8 cellular contexts compared by ENCODE assay signal in genomic region chr12:69639400-69640016, GRCh38. TPM values are rescaled to one million over a fixed set of nuclear protein-coding genes. Genes with fewer than 3 reads are reported as not detected.
DNase-seq lines count a peak whose midpoint lies in the region; ATAC-seq, FAIRE-seq and TF ChIP-seq lines count a peak whose summit lies in the region.

No MANE protein-coding gene starts in this region.

- H3K9me3 ChIP-seq in A673 (ENCODE audit: low read depth, low read length, poor library complexity, severe bottlenecking): no peaks in the 10 kb centered on the region
- H3K9me3 ChIP-seq in HepG2 (ENCODE audit: low read length): no peaks in the 10 kb centered on the region

- CTCF ChIA-PET in A673 (lab: Charles Lee) (interaction anchor here (1.0 to 1.1 kb wide), 3 partner anchors 282 to 349 kb away, joined by 3 to 16 read pairs (median 4); no protein-coding TSS in a partner anchor), HepG2 (lab: Yijun Ruan, JAX; ENCODE audit: low intra/inter-chr PET ratio, low total read pairs) (interaction anchor here (1.0 to 2.4 kb wide), 3 partner anchors 9 to 348 kb away, joined by 3 to 9 read pairs (median 4); no protein-coding TSS in a partner anchor)

- 6% methylated on average over 12 of the region's 12 CpGs for WGBS in HepG2 (ENCODE audit: low lambda C conversion rate)

- no peak overlapping the region for H3K27ac ChIP-seq in A673 (ENCODE audit: low read depth, low read length, poor library complexity, severe bottlenecking)
- H3K27ac ChIP-seq in HepG2 (ENCODE audit: extremely low read length, insufficient read depth, low read length): no peak overlapping the region

- POLR2A ChIA-PET in A673 (lab: Charles Lee; ENCODE audit: low non-redundant PET) (no interaction called here), HepG2 (lab: Yijun Ruan, JAX) (no interaction called here)

- no peak overlapping the region for H3K27ac Mint-ChIP-seq in central memory CD8-positive, alpha-beta T cell (ENCODE audit: low read depth)

- H3K36me3 ChIP-seq in A673 (ENCODE audit: insufficient read depth, low read length, poor library complexity, severe bottlenecking): no peaks in the 10 kb centered on the region
- H3K36me3 ChIP-seq in HepG2 (replicated peaks in 1 of 2; ENCODE audit: control insufficient read depth in 1 of 2, insufficient read depth in 2 of 2, low read length in 2 of 2): no peaks in the 10 kb centered on the region

- H3K27me3 ChIP-seq in A673 (replicated peaks; ENCODE audit: insufficient read depth, low read depth, low read length, poor library complexity) (no peaks in the 10 kb centered on the region), HepG2 (ENCODE audit: control insufficient read depth in 1 of 2, insufficient read depth in 2 of 2, low read length in 2 of 2) (peaks cover 0 to 11% of the 10 kb centered on the region in 2 experiments; a peak in 1 of 5 replicates)

- no peak overlapping the region for H3K9ac ChIP-seq in HepG2 (ENCODE audit: insufficient read depth, low read depth, low read length)

- BruUV-seq in A673 (replicated peaks; lab: Mats Ljungman, UMichigan) (no TSS peak), HepG2 (replicated peaks; lab: Mats Ljungman, UMichigan) (no TSS peak)

- H3K27me3 Mint-ChIP-seq in central memory CD8-positive, alpha-beta T cell: no peaks in the 10 kb centered on the region

- ATAC-seq in HG02884 (IDR thresholded peaks at IDR 0.05; ENCODE audit: unreplicated experiment) (peak; percentile 86), HepG2 (peak; percentile 91)
- ATAC-seq in activated CD4-positive, CD25-positive, alpha-beta regulatory T cell treated with anti-CD3 and anti-CD28 coated beads, Interleukin-2, amount 50 U/mL, for 24 hours: peak; percentile 53 to 68
- peak; percentile 62 for ATAC-seq in central memory CD8-positive, alpha-beta T cell (replicated peaks; ENCODE audit: extremely low read depth, poor library complexity, severe bottlenecking)

- intact Hi-C loops in A673 (cut with micrococcal nuclease; ENCODE audit: unreplicated experiment): loop anchor here (10.0 kb wide), 2 partner anchors 345 to 485 kb away; no protein-coding TSS in a partner anchor
- intact Hi-C loops in HepG2 (cut with micrococcal nuclease; ENCODE audit: unreplicated experiment): loop anchor here (1.0 to 2.0 kb wide), 2 partner anchors 282 to 349 kb away; no protein-coding TSS in a partner anchor

- TF ChIP-seq EP300 in HepG2 (IDR thresholded peaks at IDR 0.05; ENCODE audit: low read depth in 2 of 2, low read length in 2 of 2) (no peak), HepG2 (CRISPR knock-in tag; IDR thresholded peaks at IDR 0.05; ENCODE audit: borderline replicate concordance) (no peak)

- H3K4me3 Mint-ChIP-seq in central memory CD8-positive, alpha-beta T cell: no peak overlapping the region

- H3K4me2 ChIP-seq in HepG2 (ENCODE audit: low read depth, low read length): no peak overlapping the region

- TF ChIP-seq RAD21 in HepG2 (CRISPR knock-in tag; IDR thresholded peaks at IDR 0.05): peak; percentile 30; the same call in 1 of the 2 replicates

- in situ Hi-C loops in GM13976 (cut with MboI; ENCODE audit: low sequenced_read_pairs, unreplicated experiment) (no loop called here), HepG2 (cut with HindIII; ENCODE audit: extremely low pct_ligation_motif_present, low pct_unique_long_range_greater_than_20kb) (no loop called here)

- peak; percentile 88 for FAIRE-seq in HepG2 (lab: Jason Lieb, UNC)

- H3K4me3 ChIP-seq in A673 (ENCODE audit: low read depth, low read length, poor library complexity, severe bottlenecking): no peak overlapping the region
- no peak overlapping the region for H3K4me3 ChIP-seq in HepG2 (replicated peaks in 1 of 3; ENCODE audit: insufficient read depth in 1 of 3, low read depth in 2 of 3, low read length in 3 of 3)

- H3K36me3 Mint-ChIP-seq in central memory CD8-positive, alpha-beta T cell (ENCODE audit: insufficient read depth): no peaks in the 10 kb centered on the region

- no peak overlapping the region for H2AFZ ChIP-seq in HepG2 (ENCODE audit: low read length)

- H3K9me3 Mint-ChIP-seq in central memory CD8-positive, alpha-beta T cell: no peaks in the 10 kb centered on the region

- TF ChIP-seq CTCF in A673 (conservative IDR thresholded peaks at IDR 0.05; ENCODE audit: low read depth, low read length) (peak; percentile 91), GM13976 (IDR thresholded peaks at IDR 0.05; ENCODE audit: borderline replicate concordance, control extremely low read depth, extremely low read depth, insufficient read depth, missing control alignments) (peak; percentile 81), HepG2 (CRISPR knock-in tag; IDR thresholded peaks at IDR 0.05) (peak; percentile 89)

- H3K79me2 ChIP-seq in HepG2 (ENCODE audit: insufficient read depth, low read length): no peaks in the 10 kb centered on the region

- DNase-seq in A673 (ENCODE audit: low spot score): peak; percentile 86
- DNase-seq in GM13976 (ENCODE audit: low spot score): peak; percentile 76
- peak; percentile 14 for DNase-seq in NCI-H2107 treated with DMSO at 0.1 percent for 48 hours (lab: John Stamatoyannopoulos, UW; ENCODE audit: unreplicated experiment)
- peak; percentile 18 to 34 for DNase-seq in central memory CD8-positive, alpha-beta T cell (ENCODE audit: low spot score in 2 of 2)
- peak; percentile 52 for DNase-seq in HepG2 (ENCODE audit: low spot score)
- DNase-seq in stimulated activated CD8-positive, alpha-beta memory T cell treated with anti-CD3 and anti-CD28 coated beads, Interleukin-12 subunit alpha, Interleukin-12 subunit beta, amount 100 ng/mL, for 24 hours (ENCODE audit: extremely low read depth): peak; percentile 7

- peaks cover 4% of the 10 kb centered on the region for H3K4me1 Mint-ChIP-seq in central memory CD8-positive, alpha-beta T cell

- no peaks in the 10 kb centered on the region for H3K4me1 ChIP-seq in A673 (ENCODE audit: insufficient read depth, low read length, poor library complexity, severe bottlenecking)
- peaks cover 7% of the 10 kb centered on the region; the same call in 1 of the 2 replicates for H3K4me1 ChIP-seq in HepG2 (ENCODE audit: insufficient read depth, low read length)

- H4K20me1 ChIP-seq in HepG2 (ENCODE audit: insufficient read depth, low read length): no peaks in the 10 kb centered on the region

- TF ChIP-seq POLR2A in HepG2 (IDR thresholded peaks at IDR 0.05; ENCODE audit: insufficient read depth in 1 of 2, low read depth in 2 of 2, low read length in 2 of 2): no peak

RNA-seq across cellular contexts. Expression of gene LRRC10, which starts 28.8 kb away (rescaled TPM):
- not detected in 2 replicates for total RNA-seq in A673 (2021)
- not detected in 2 replicates for total RNA-seq in HepG2 (2016; rRNA removed; fragmentation: Illumina TruSeq; extraction: Trizol)
- not detected in 2 replicates for total RNA-seq in HepG2 (2016; cell fraction: cytosol; rRNA removed; fragmentation: Illumina TruSeq; extraction: Trizol; ENCODE audit: low read depth)
- not detected in 2 replicates for total RNA-seq in HepG2 (2016; cell fraction: insoluble cytoplasmic fraction; rRNA removed; fragmentation: Illumina TruSeq; extraction: Trizol)
- not detected in 2 replicates for total RNA-seq in HepG2 (2016; cell fraction: membrane; rRNA removed; fragmentation: Illumina TruSeq; extraction: Trizol)
- total RNA-seq in HepG2 (2016; cell fraction: nucleus; rRNA removed; fragmentation: Illumina TruSeq; extraction: Trizol): not detected in 2 replicates
- polyA plus RNA-seq in HepG2 (2011; rRNA removed): not detected in 2 replicates
- not detected in 2 replicates for polyA plus RNA-seq in HepG2 (2011; cell fraction: cytosol; rRNA removed)
- polyA plus RNA-seq in HepG2 (2011; cell fraction: nucleus; rRNA removed): not detected in 2 replicates
- polyA plus RNA-seq in HepG2 (2012): not detected in 2 replicates
- not detected in 2 replicates for polyA plus RNA-seq in HepG2 (2016; cell fraction: cytosol; fragmentation: Illumina TruSeq; extraction: Trizol; ENCODE audit: low read depth)
- not detected in 2 replicates for polyA plus RNA-seq in HepG2 (2016; cell fraction: insoluble cytoplasmic fraction; fragmentation: Illumina TruSeq; extraction: Trizol; ENCODE audit: low read depth)
- polyA plus RNA-seq in HepG2 (2016; cell fraction: membrane; fragmentation: Illumina TruSeq; extraction: Trizol; ENCODE audit: low read depth): not detected in 2 replicates
- not detected in 2 replicates for polyA plus RNA-seq in HepG2 (2016; cell fraction: nucleus; fragmentation: Illumina TruSeq; extraction: Trizol; ENCODE audit: insufficient read depth, low read depth)
- not detected in 2 replicates for polyA minus RNA-seq in HepG2 (2011; rRNA and poly(A)+ RNA removed; ENCODE audit: low replicate concordance)
- not detected in 2 replicates for polyA minus RNA-seq in HepG2 (2011; cell fraction: cytosol; rRNA and poly(A)+ RNA removed)
- polyA minus RNA-seq in HepG2 (2011; cell fraction: nucleus; rRNA and poly(A)+ RNA removed): not detected in 2 replicates

RNA-seq across cellular contexts. Expression of gene CCT2, which starts 54.2 kb away (rescaled TPM):
- total RNA-seq in A673 (2021) (519 and 566 TPM in 2 replicates), HepG2 (2016; rRNA removed; fragmentation: Illumina TruSeq; extraction: Trizol) (388 and 601 TPM in 2 replicates)
- total RNA-seq in HepG2 (2016; cell fraction: cytosol; rRNA removed; fragmentation: Illumina TruSeq; extraction: Trizol; ENCODE audit: low read depth): 74.2 and 102 TPM in 2 replicates
- total RNA-seq in HepG2 (2016; cell fraction: insoluble cytoplasmic fraction; rRNA removed; fragmentation: Illumina TruSeq; extraction: Trizol): 405 and 620 TPM in 2 replicates
- 96.6 and 113 TPM in 2 replicates for total RNA-seq in HepG2 (2016; cell fraction: membrane; rRNA removed; fragmentation: Illumina TruSeq; extraction: Trizol)
- 229 and 234 TPM in 2 replicates for total RNA-seq in HepG2 (2016; cell fraction: nucleus; rRNA removed; fragmentation: Illumina TruSeq; extraction: Trizol)
- polyA plus RNA-seq in HepG2 (2011; rRNA removed): 153 and 209 TPM in 2 replicates
- polyA plus RNA-seq in HepG2 (2011; cell fraction: cytosol; rRNA removed): 129 and 135 TPM in 2 replicates
- polyA plus RNA-seq in HepG2 (2011; cell fraction: nucleus; rRNA removed): 91.8 and 103 TPM in 2 replicates
- polyA plus RNA-seq in HepG2 (2012): 133 and 169 TPM in 2 replicates
- 21.6 and 28.6 TPM in 2 replicates for polyA plus RNA-seq in HepG2 (2016; cell fraction: cytosol; fragmentation: Illumina TruSeq; extraction: Trizol; ENCODE audit: low read depth)
- polyA plus RNA-seq in HepG2 (2016; cell fraction: insoluble cytoplasmic fraction; fragmentation: Illumina TruSeq; extraction: Trizol; ENCODE audit: low read depth): 377 and 387 TPM in 2 replicates
- 44.7 and 54.2 TPM in 2 replicates for polyA plus RNA-seq in HepG2 (2016; cell fraction: membrane; fragmentation: Illumina TruSeq; extraction: Trizol; ENCODE audit: low read depth)
- 250 and 258 TPM in 2 replicates for polyA plus RNA-seq in HepG2 (2016; cell fraction: nucleus; fragmentation: Illumina TruSeq; extraction: Trizol; ENCODE audit: insufficient read depth, low read depth)
- 131 and 249 TPM in 2 replicates for polyA minus RNA-seq in HepG2 (2011; rRNA and poly(A)+ RNA removed; ENCODE audit: low replicate concordance)
- polyA minus RNA-seq in HepG2 (2011; cell fraction: cytosol; rRNA and poly(A)+ RNA removed): 120 and 121 TPM in 2 replicates
- 263 and 310 TPM in 2 replicates for polyA minus RNA-seq in HepG2 (2011; cell fraction: nucleus; rRNA and poly(A)+ RNA removed)

RNA-seq across cellular contexts. Expression of gene BEST3, which starts 59.6 kb away (rescaled TPM):
- 0.50 and 0.69 TPM in 2 replicates for total RNA-seq in A673 (2021)
- total RNA-seq in HepG2 (2016; rRNA removed; fragmentation: Illumina TruSeq; extraction: Trizol): not detected in 2 replicates
- not detected in 2 replicates for total RNA-seq in HepG2 (2016; cell fraction: cytosol; rRNA removed; fragmentation: Illumina TruSeq; extraction: Trizol; ENCODE audit: low read depth)
- not detected in 2 replicates for total RNA-seq in HepG2 (2016; cell fraction: insoluble cytoplasmic fraction; rRNA removed; fragmentation: Illumina TruSeq; extraction: Trizol)
- not detected in 2 replicates for total RNA-seq in HepG2 (2016; cell fraction: membrane; rRNA removed; fragmentation: Illumina TruSeq; extraction: Trizol)
- total RNA-seq in HepG2 (2016; cell fraction: nucleus; rRNA removed; fragmentation: Illumina TruSeq; extraction: Trizol): not detected in 2 replicates
- not detected in 2 replicates for polyA plus RNA-seq in HepG2 (2011; rRNA removed)
- polyA plus RNA-seq in HepG2 (2011; cell fraction: cytosol; rRNA removed): not detected in 2 replicates
- not detected in 2 replicates for polyA plus RNA-seq in HepG2 (2011; cell fraction: nucleus; rRNA removed)
- polyA plus RNA-seq in HepG2 (2012): not detected in 2 replicates
- not detected in 2 replicates for polyA plus RNA-seq in HepG2 (2016; cell fraction: cytosol; fragmentation: Illumina TruSeq; extraction: Trizol; ENCODE audit: low read depth)
- not detected in 2 replicates for polyA plus RNA-seq in HepG2 (2016; cell fraction: insoluble cytoplasmic fraction; fragmentation: Illumina TruSeq; extraction: Trizol; ENCODE audit: low read depth)
- not detected in 2 replicates for polyA plus RNA-seq in HepG2 (2016; cell fraction: membrane; fragmentation: Illumina TruSeq; extraction: Trizol; ENCODE audit: low read depth)
- not detected in 2 replicates for polyA plus RNA-seq in HepG2 (2016; cell fraction: nucleus; fragmentation: Illumina TruSeq; extraction: Trizol; ENCODE audit: insufficient read depth, low read depth)
- 0.94 TPM in 1 of 2 replicates, not detected in the other for polyA minus RNA-seq in HepG2 (2011; rRNA and poly(A)+ RNA removed; ENCODE audit: low replicate concordance)
- polyA minus RNA-seq in HepG2 (2011; cell fraction: cytosol; rRNA and poly(A)+ RNA removed): not detected in 2 replicates
- 0.75 TPM in 1 of 2 replicates, not detected in the other for polyA minus RNA-seq in HepG2 (2011; cell fraction: nucleus; rRNA and poly(A)+ RNA removed)

Comparison
In these comparisons a context has a peak if more than half of its experiments do, and no peak if none do; other contexts are left out.
1. DNase-seq: peak in every context shown above with its lines; median percentile 86 in A673; 76 in GM13976; 52 in HepG2; 26 in central memory CD8-positive, alpha-beta T cell; 14 in NCI-H2107 treated with DMSO at 0.1 percent for 48 hours; 7 in stimulated activated CD8-positive, alpha-beta memory T cell treated with anti-CD3 and anti-CD28 coated beads, Interleukin-12 subunit alpha, Interleukin-12 subunit beta, amount 100 ng/mL, for 24 hours.